9 cellular contexts compared by ENCODE assay signal in the genomic region with DNA sequence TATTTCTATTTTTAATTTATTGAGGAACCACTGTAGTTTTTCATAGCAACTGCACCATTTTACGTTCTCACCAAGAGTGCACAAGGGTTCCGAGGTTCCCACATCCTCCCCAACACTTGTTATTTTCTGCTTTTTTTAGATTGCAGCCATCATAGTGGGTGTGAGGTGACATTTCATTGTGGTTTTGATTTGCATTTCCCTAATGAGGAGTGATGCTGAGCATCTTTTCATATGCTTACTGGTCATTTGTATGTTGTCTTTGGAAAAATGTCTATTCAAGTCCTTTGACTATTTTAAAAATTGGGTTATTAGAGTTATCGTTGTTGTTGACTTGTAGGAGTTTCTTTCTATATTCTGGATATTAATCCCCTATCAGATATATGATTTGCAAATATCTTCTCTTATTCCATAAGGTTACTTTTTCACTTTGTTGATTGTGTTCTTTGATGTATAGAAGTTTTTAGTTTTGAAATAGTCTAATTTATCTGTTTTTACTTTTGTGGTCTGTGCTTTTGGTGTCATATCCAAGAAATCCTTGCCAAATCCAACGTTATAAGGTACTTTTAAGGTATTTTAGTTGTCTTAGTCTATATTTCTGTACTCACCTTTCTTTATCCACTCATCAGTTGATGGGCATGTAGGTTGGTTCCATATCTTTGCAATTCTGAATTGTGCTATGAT. TPM values are rescaled to one million over a fixed set of nuclear protein-coding genes. Genes with fewer than 3 reads are reported as not detected.
DNase-seq lines count a peak whose midpoint lies in the region; ATAC-seq and TF ChIP-seq lines count a peak whose summit lies in the region.
"Had no signal": no experiment of that assay in that cellular context is flagged by ENCODE, and none has a peak within 500 bp of the region (broad histone marks: within the 10 kb centered on the region; RNA-seq: fewer than 3 reads in every experiment).

No MANE protein-coding gene starts in this region.

- H3K4me1 Mint-ChIP-seq in activated CD4-positive, alpha-beta T cell treated with anti-CD3 and anti-CD28 coated beads, Interleukin-2, amount 10 ng/mL, durations not matched to agents 7 days and 5 days, result peaks cover 92% of the 10 kb centered on the region
- H3K4me1 Mint-ChIP-seq in activated T-helper 1 cell treated with anti-CD3 and anti-CD28 coated beads, Interleukin-12 subunit alpha, Interleukin-12 subunit beta, Interleukin-2, Interleukin-4 antibody, amounts not matched to agents 30 ng/mL and 10 ng/mL and 1 ng/mL, durations not matched to agents 14 hours and 24 hours and 36 hours (ENCODE audit: low read depth), result peaks cover 95% of the 10 kb centered on the region

- peaks cover 70% of the 10 kb centered on the region for H3K36me3 Mint-ChIP-seq in activated CD4-positive, alpha-beta T cell treated with anti-CD3 and anti-CD28 coated beads, Interleukin-2, amount 10 ng/mL, durations not matched to agents 7 days and 5 days (ENCODE audit: low read depth)
- peaks cover 55% of the 10 kb centered on the region for H3K36me3 Mint-ChIP-seq in activated T-helper 1 cell treated with anti-CD3 and anti-CD28 coated beads, Interleukin-12 subunit alpha, Interleukin-12 subunit beta, Interleukin-2, Interleukin-4 antibody, amounts not matched to agents 30 ng/mL and 10 ng/mL and 1 ng/mL, durations not matched to agents 14 hours and 24 hours and 36 hours (ENCODE audit: low read depth)

- no peak for ATAC-seq in GM21367 (IDR thresholded peaks at IDR 0.05; ENCODE audit: unreplicated experiment)
- ATAC-seq in HG03565 (IDR thresholded peaks at IDR 0.05; ENCODE audit: unreplicated experiment), result no peak

- H3K9me3 ChIP-seq in hepatocyte (ENCODE audit: low read depth) (no peaks in the 10 kb centered on the region), thymus (ENCODE audit: control insufficient read depth) (no peaks in the 10 kb centered on the region)

- H3K4me3 Mint-ChIP-seq in activated CD4-positive, alpha-beta T cell treated with anti-CD3 and anti-CD28 coated beads, Interleukin-2, amount 10 ng/mL, durations not matched to agents 7 days and 5 days, result peak overlapping the region; percentile 34
- peak overlapping the region; percentile 69 for H3K4me3 Mint-ChIP-seq in activated T-helper 1 cell treated with anti-CD3 and anti-CD28 coated beads, Interleukin-12 subunit alpha, Interleukin-12 subunit beta, Interleukin-2, Interleukin-4 antibody, amounts not matched to agents 30 ng/mL and 10 ng/mL and 1 ng/mL, durations not matched to agents 14 hours and 24 hours and 36 hours

- peak overlapping the region; percentile 91 for H3K4me2 ChIP-seq in hepatocyte

- no peak for DNase-seq in activated CD4-positive, alpha-beta T cell treated with anti-CD3 and anti-CD28 coated beads, Interleukin-2, amount 10 ng/mL, durations not matched to agents 7 days and 5 days
- DNase-seq in activated CD4-positive, alpha-beta T cell treated with anti-CD3 and anti-CD28 coated beads for 48 hours, result no peak
- peak; percentile 42 for DNase-seq in activated T-helper 1 cell treated with anti-CD3 and anti-CD28 coated beads, Interleukin-12 subunit alpha, Interleukin-12 subunit beta, Interleukin-2, Interleukin-4 antibody, amounts not matched to agents 30 ng/mL and 10 ng/mL and 1 ng/mL, durations not matched to agents 14 hours and 24 hours and 36 hours (ENCODE audit: low spot score)
- DNase-seq in hepatocyte (ENCODE audit: low spot score) (no peak), SHP77 (lab: John Stamatoyannopoulos, UW) (no peak)

- POLR2A ChIA-PET in activated CD4-positive, alpha-beta T cell treated with anti-CD3 and anti-CD28 coated beads, Interleukin-2, amount 10 ng/mL, durations not matched to agents 7 days and 5 days (lab: Charles Lee), result no interaction called here

- H3K27ac Mint-ChIP-seq in activated CD4-positive, alpha-beta T cell treated with anti-CD3 and anti-CD28 coated beads, Interleukin-2, amount 10 ng/mL, durations not matched to agents 7 days and 5 days, result peak overlapping the region; percentile 80
- peak overlapping the region; percentile 75 for H3K27ac Mint-ChIP-seq in activated T-helper 1 cell treated with anti-CD3 and anti-CD28 coated beads, Interleukin-12 subunit alpha, Interleukin-12 subunit beta, Interleukin-2, Interleukin-4 antibody, amounts not matched to agents 30 ng/mL and 10 ng/mL and 1 ng/mL, durations not matched to agents 14 hours and 24 hours and 36 hours

- H3K79me2 ChIP-seq in hepatocyte, result peaks cover 83% of the 10 kb centered on the region

- H3K9me3 Mint-ChIP-seq in activated CD4-positive, alpha-beta T cell treated with anti-CD3 and anti-CD28 coated beads, Interleukin-2, amount 10 ng/mL, durations not matched to agents 7 days and 5 days, result no peaks in the 10 kb centered on the region
- H3K9me3 Mint-ChIP-seq in activated T-helper 1 cell treated with anti-CD3 and anti-CD28 coated beads, Interleukin-12 subunit alpha, Interleukin-12 subunit beta, Interleukin-2, Interleukin-4 antibody, amounts not matched to agents 30 ng/mL and 10 ng/mL and 1 ng/mL, durations not matched to agents 14 hours and 24 hours and 36 hours, result no peaks in the 10 kb centered on the region

- no peak for TF ChIP-seq CTCF in hepatocyte (IDR thresholded peaks at IDR 0.05; ENCODE audit: poor library complexity)

- H3K36me3 ChIP-seq in hepatocyte (replicated peaks; ENCODE audit: insufficient read depth, low read depth) (no peaks in the 10 kb centered on the region), thymus (ENCODE audit: control insufficient read depth, insufficient read depth) (peaks cover 17% of the 10 kb centered on the region)

- H3K27me3 Mint-ChIP-seq in activated CD4-positive, alpha-beta T cell treated with anti-CD3 and anti-CD28 coated beads, Interleukin-2, amount 10 ng/mL, durations not matched to agents 7 days and 5 days, result no peaks in the 10 kb centered on the region
- no peaks in the 10 kb centered on the region for H3K27me3 Mint-ChIP-seq in activated T-helper 1 cell treated with anti-CD3 and anti-CD28 coated beads, Interleukin-12 subunit alpha, Interleukin-12 subunit beta, Interleukin-2, Interleukin-4 antibody, amounts not matched to agents 30 ng/mL and 10 ng/mL and 1 ng/mL, durations not matched to agents 14 hours and 24 hours and 36 hours (ENCODE audit: insufficient read depth)

- 87% methylated on average over 4 of the region's 4 CpGs for WGBS in hepatocyte (ENCODE audit: low lambda C conversion rate, missing lambda C conversion rate)
- WGBS in thymus, result 69% methylated on average over 4 of the region's 4 CpGs

- H4K20me1 ChIP-seq in hepatocyte (ENCODE audit: insufficient read depth, poor library complexity, severe bottlenecking), result peaks cover 61% of the 10 kb centered on the region

- no peaks in the 10 kb centered on the region for H3K9me2 ChIP-seq in hepatocyte (replicated peaks; ENCODE audit: insufficient read depth)

- no peak overlapping the region for H2AFZ ChIP-seq in hepatocyte

- H3K27me3 ChIP-seq in hepatocyte (no peaks in the 10 kb centered on the region), thymus (ENCODE audit: control insufficient read depth, insufficient read depth) (no peaks in the 10 kb centered on the region)

- H3K27ac ChIP-seq in hepatocyte (peak overlapping the region; percentile 100), thymus (ENCODE audit: low read depth) (peak overlapping the region; percentile 31)
- H3K27ac ChIP-seq: C4-2B had no signal

- CTCF ChIA-PET in activated CD4-positive, alpha-beta T cell treated with anti-CD3 and anti-CD28 coated beads, Interleukin-2, amount 10 ng/mL, durations not matched to agents 7 days and 5 days (lab: Charles Lee), result no interaction called here

- intact Hi-C loops in activated T-helper 1 cell treated with anti-CD3 and anti-CD28 coated beads, Interleukin-12 subunit alpha, Interleukin-12 subunit beta, Interleukin-2, Interleukin-4 antibody, amounts not matched to agents 30 ng/mL and 10 ng/mL and 1 ng/mL, durations not matched to agents 14 hours and 24 hours and 36 hours (cut with micrococcal nuclease), result loop anchor here (1.0 to 2.0 kb wide), 2 partner anchors 8 to 23 kb away; no protein-coding TSS in a partner anchor

- no peak overlapping the region for H3K4me3 ChIP-seq in hepatocyte
- no peak overlapping the region for H3K4me3 ChIP-seq in thymus (ENCODE audit: low read length)

- no peaks in the 10 kb centered on the region for H3K4me1 ChIP-seq in hepatocyte (ENCODE audit: insufficient read depth)
- peaks cover 29% of the 10 kb centered on the region for H3K4me1 ChIP-seq in thymus (ENCODE audit: control insufficient read depth, insufficient read depth, low read length)

RNA-seq across cellular contexts. Expression of gene NEAT1, which starts 9.0 kb away (rescaled TPM):
- total RNA-seq in activated CD4-positive, alpha-beta T cell treated with anti-CD3 and anti-CD28 coated beads, Interleukin-2, amount 10 ng/mL, durations not matched to agents 7 days and 5 days, result 100 to 1,000 TPM; 463 to 610 TPM
- total RNA-seq in activated T-helper 1 cell treated with anti-CD3 and anti-CD28 coated beads, Interleukin-12 subunit alpha, Interleukin-12 subunit beta, Interleukin-2, Interleukin-4 antibody, amounts not matched to agents 30 ng/mL and 10 ng/mL and 1 ng/mL, durations not matched to agents 14 hours and 24 hours and 36 hours, result 507 and 517 TPM in 2 replicates
- total RNA-seq in hepatocyte, result 104 and 130 TPM in 2 replicates
- polyA plus RNA-seq in hepatocyte (168 and 209 TPM in 2 replicates), thymus (3,325 TPM)

RNA-seq across cellular contexts. Expression of gene FRMD8, which starts 45.2 kb away (rescaled TPM):
- 10 to 100 TPM; 49.5 to 52.1 TPM for total RNA-seq in activated CD4-positive, alpha-beta T cell treated with anti-CD3 and anti-CD28 coated beads, Interleukin-2, amount 10 ng/mL, durations not matched to agents 7 days and 5 days
- total RNA-seq in activated T-helper 1 cell treated with anti-CD3 and anti-CD28 coated beads, Interleukin-12 subunit alpha, Interleukin-12 subunit beta, Interleukin-2, Interleukin-4 antibody, amounts not matched to agents 30 ng/mL and 10 ng/mL and 1 ng/mL, durations not matched to agents 14 hours and 24 hours and 36 hours, result 40.5 and 42.3 TPM in 2 replicates
- total RNA-seq in hepatocyte, result 20.8 and 25.7 TPM in 2 replicates
- polyA plus RNA-seq in hepatocyte, result 22.2 and 31.0 TPM in 2 replicates
- polyA plus RNA-seq in thymus, result 21.4 TPM

RNA-seq across cellular contexts. Expression of gene SLC25A45, which starts 49.1 kb away (rescaled TPM):
- 10 to 100 TPM; 40.9 TPM for total RNA-seq in activated CD4-positive, alpha-beta T cell treated with anti-CD3 and anti-CD28 coated beads, Interleukin-2, amount 10 ng/mL, durations not matched to agents 7 days and 5 days
- total RNA-seq in activated T-helper 1 cell treated with anti-CD3 and anti-CD28 coated beads, Interleukin-12 subunit alpha, Interleukin-12 subunit beta, Interleukin-2, Interleukin-4 antibody, amounts not matched to agents 30 ng/mL and 10 ng/mL and 1 ng/mL, durations not matched to agents 14 hours and 24 hours and 36 hours, result 15.3 and 19.4 TPM in 2 replicates
- total RNA-seq in hepatocyte, result 4.9 and 8.8 TPM in 2 replicates
- polyA plus RNA-seq in hepatocyte (13.9 and 20.3 TPM in 2 replicates), thymus (35.3 TPM)
